7 cellular contexts compared by ENCODE assay signal in the genomic region with DNA sequence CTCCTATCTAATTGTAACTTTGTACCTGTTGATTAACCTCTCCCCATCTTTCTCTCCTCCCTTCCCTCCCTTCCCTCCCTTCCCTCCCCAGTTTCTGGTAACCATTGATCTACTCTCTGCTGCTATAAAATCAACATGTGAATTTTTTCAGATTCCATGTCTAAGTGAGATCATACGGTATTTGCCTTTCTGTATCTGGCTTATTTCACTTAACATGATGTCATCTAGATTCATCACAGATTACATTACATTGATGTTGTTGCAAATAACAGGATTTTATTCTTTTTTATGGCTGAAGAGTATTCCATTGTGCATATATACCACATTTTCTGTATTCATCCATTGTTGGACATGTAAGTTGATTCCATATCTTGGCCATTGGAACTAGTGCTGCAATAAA.
"Had no signal": no experiment of that assay in that cellular context is flagged by ENCODE, and none has a peak within 500 bp of the region (broad histone marks: within the 10 kb centered on the region; RNA-seq: fewer than 3 reads in every experiment).

No MANE protein-coding gene starts in this region.

- H3K9ac ChIP-seq: KMS-11 had no signal

- ATAC-seq: K562 had no signal

- H3K4me2 ChIP-seq: KMS-11 had no signal

- DNase-seq: IMR-90, KBM-7, KG1 had no signal

- FAIRE-seq: HTR-8/SVneo, K562 had no signal

- H3K27ac ChIP-seq: HL-60, KMS-11 had no signal

- H3K4me3 ChIP-seq: K562 had no signal
